ENCODE assay signal across 28 cellular contexts in genomic region chr14:50198503-50198902, GRCh38.
"Had no signal": no experiment of that assay in that cellular context is flagged by ENCODE, and none has a peak within 500 bp of the region (broad histone marks: within the 10 kb centered on the region; RNA-seq: fewer than 3 reads in every experiment).

No MANE protein-coding gene starts in this region.

- H3K4me3 ChIP-seq: ovary, psoas muscle, right lobe of liver, sigmoid colon, smooth muscle cell, spleen, stomach, thoracic aorta, thyroid gland, tibial nerve, upper lobe of left lung, vagina had no signal

- ATAC-seq: naive thymus-derived CD8-positive, alpha-beta T cell; natural killer cell treated with Interleukin-12 subunit alpha and Interleukin-12 subunit beta and Interleukin-15 and Interleukin-18, amount 100 ng/mL, for 72 hours; psoas muscle; right cardiac atrium; right lobe of liver; stimulated activated naive B cell treated with anti-CD40 and anti-IgM and Interleukin-4, amounts not matched to agents 10 μg/mL and 1 μg/mL and 100 μg/mL, for 72 hours had no signal

- H3K9me3 ChIP-seq: neutrophil, ovary, psoas muscle, right lobe of liver, sigmoid colon, spleen, stomach, thoracic aorta, thyroid gland, tibial nerve, upper lobe of left lung, vagina had no signal

- H3K36me3 ChIP-seq: ovary had no signal

- H3K27ac ChIP-seq: neutrophil, ovary, parathyroid adenoma, psoas muscle, right lobe of liver, sigmoid colon, spleen, stomach, thoracic aorta, thyroid gland, tibial nerve, upper lobe of left lung, vagina had no signal

- H3K4me1 ChIP-seq: parathyroid adenoma, psoas muscle, right lobe of liver, sigmoid colon, spleen, stomach, thyroid gland, tibial nerve, upper lobe of left lung, vagina had no signal

- H3K27me3 ChIP-seq: neutrophil, ovary, right lobe of liver, sigmoid colon, spleen, stomach, thyroid gland, tibial nerve, upper lobe of left lung, vagina had no signal

- DNase-seq: naive thymus-derived CD8-positive, alpha-beta T cell; nephron progenitor cell; nucleus accumbens; ovary; posterior cingulate gyrus; psoas muscle; right cardiac atrium; right lobe of liver; sigmoid colon; spleen; stimulated activated CD4-positive, alpha-beta T cell treated with anti-CD3 and anti-CD28 coated beads, Interleukin-12 subunit alpha, Interleukin-12 subunit beta, amount 100 ng/mL, for 4 hours; stimulated activated CD4-positive, alpha-beta T cell treated with anti-CD3 and anti-CD28 coated beads, Interleukin-1b, Interleukin-23, amount 100 ng/mL, for 48 hours; stimulated activated CD4-positive, alpha-beta T cell treated with anti-CD3 and anti-CD28 coated beads, Interleukin-4, amount 100 ng/mL, for 1 hour; stimulated activated CD4-positive, alpha-beta T cell treated with anti-CD3 and anti-CD28 coated beads, Interleukin-4, amount 100 ng/mL, for 4 hours; stimulated activated CD8-positive, alpha-beta memory T cell treated with anti-CD3 and anti-CD28 coated beads, Interleukin-4, amount 100 ng/mL, for 48 hours; stimulated activated naive B cell treated with anti-CD40 and anti-IgM and Interleukin-4, amounts not matched to agents 10 μg/mL and 1 μg/mL and 100 μg/mL, for 72 hours; stimulated activated naive CD4-positive, alpha-beta T cell treated with Interleukin-2 at 50 U/mL for 16 hours; stomach; thyroid gland; trophoblast cell; upper lobe of left lung had no signal
